In genomic region chr1:12158362-12159092, GRCh38 we compare ENCODE assay signal across 14 cellular contexts. TPM values are rescaled to one million over a fixed set of nuclear protein-coding genes. Genes with fewer than 3 reads are reported as not detected.
DNase-seq lines count a peak whose midpoint lies in the region; ATAC-seq, FAIRE-seq and TF ChIP-seq lines count a peak whose summit lies in the region.
"Had no signal": no experiment of that assay in that cellular context is flagged by ENCODE, and none has a peak within 500 bp of the region (broad histone marks: within the 10 kb centered on the region; RNA-seq: fewer than 3 reads in every experiment).

No MANE protein-coding gene starts in this region.

- H3K9ac ChIP-seq in GM12878 (ENCODE audit: control insufficient read depth, insufficient read depth, low read length) (peak overlapping the region; percentile 49), neuronal stem cell (ENCODE audit: low read depth, low read length, poor library complexity) (no peak overlapping the region)

- no peak for TF ChIP-seq EP300 in GM12878 (IDR thresholded peaks at IDR 0.05; ENCODE audit: borderline replicate concordance in 1 of 2, control insufficient read depth in 1 of 2, low read depth in 2 of 2, low read length in 2 of 2)

- intact Hi-C loops in activated CD4-positive, alpha-beta T cell treated with anti-CD3 and anti-CD28 coated beads for 36 hours (cut with DNase I, micrococcal nuclease), result loop anchor here in 1 of 2 experiments (2.0 to 5.0 kb wide), 2 partner anchors 90 to 111 kb away; no protein-coding TSS in a partner anchor
- intact Hi-C loops in GM12878 (cut with micrococcal nuclease; ENCODE audit: unreplicated experiment), result no loop called here

- in situ Hi-C loops in GM12878 (cut with MboI), result loop anchor here (25.0 kb wide), 1 partner anchor 1579 kb away; no protein-coding TSS in a partner anchor

- FAIRE-seq in GM12878 (lab: Jason Lieb, UNC), result no peak
- FAIRE-seq: A549 had no signal

- H3K4ac ChIP-seq in neuronal stem cell (ENCODE audit: low read length), result no peak overlapping the region

- H3K9me3 Mint-ChIP-seq in activated CD4-positive, alpha-beta T cell treated with anti-CD3 and anti-CD28 coated beads for 36 hours (ENCODE audit: low read depth), result peaks cover 2% of the 10 kb centered on the region

- no peak for TF ChIP-seq RAD21 in GM12878 (IDR thresholded peaks at IDR 0.05; ENCODE audit: insufficient read depth, low read depth, low read length)

- no peaks in the 10 kb centered on the region for H3K27me3 Mint-ChIP-seq in activated CD4-positive, alpha-beta T cell treated with anti-CD3 and anti-CD28 coated beads for 36 hours

- DNase-seq in activated CD4-positive, alpha-beta T cell treated with anti-CD3 and anti-CD28 coated beads for 36 hours, result peak; percentile 47
- no peak for DNase-seq in activated CD4-positive, alpha-beta T cell treated with anti-CD3 and anti-CD28 coated beads, Interleukin-2, amount 50 U/mL, for 1 hour
- DNase-seq in GM12878 (ENCODE audit: low read depth, low spot score) (no peak), neuronal stem cell (ENCODE audit: low spot score) (peak; percentile 41), kidney glomerular epithelial cell (lab: John Stamatoyannopoulos, UW) (no peak)
- no peak for DNase-seq in stimulated activated CD4-positive, alpha-beta T cell treated with anti-CD3 and anti-CD28 coated beads, Interleukin-2, amount 100 ng/mL, for 24 hours
- DNase-seq: anterior cingulate cortex; effector CD8-positive, alpha-beta T cell; left colon; NCI-H524; SIG-M5 had no signal

- CTCF ChIA-PET in activated CD4-positive, alpha-beta T cell treated with anti-CD3 and anti-CD28 coated beads for 36 hours (lab: Charles Lee), result interaction anchor here (0.7 to 0.8 kb wide), 2 partner anchors 10 to 70 kb away, joined by 3 read pairs; no protein-coding TSS in a partner anchor
- CTCF ChIA-PET in GM12878 (lab: Yijun Ruan, JAX), result no interaction called here

- POLR2A ChIA-PET in activated CD4-positive, alpha-beta T cell treated with anti-CD3 and anti-CD28 coated beads for 36 hours (lab: Charles Lee), result no interaction called here
- POLR2A ChIA-PET in GM12878 (lab: Charles Lee), result interaction anchor here (2.0 to 5.2 kb wide), 3 partner anchors 9 to 11 kb away, joined by 13 to 166 read pairs (median 20); no protein-coding TSS in a partner anchor

- peak overlapping the region; percentile 23 for H2BK15ac ChIP-seq in neuronal stem cell (ENCODE audit: low read length)

- peak overlapping the region; percentile 98 for H3K27ac Mint-ChIP-seq in activated CD4-positive, alpha-beta T cell treated with anti-CD3 and anti-CD28 coated beads for 36 hours

- H3K27me3 ChIP-seq in GM12878 (replicated peaks in 1 of 2; ENCODE audit: control insufficient read depth in 2 of 2, insufficient read depth in 2 of 2, low read length in 1 of 2) (no peaks in the 10 kb centered on the region), neuronal stem cell (ENCODE audit: control insufficient read depth in 3 of 3, insufficient read depth in 3 of 3, low read depth in 1 of 3, low read length in 3 of 3) (peaks cover 0 to 5% (median 0%) of the 10 kb centered on the region in 3 experiments)

- H2AK5ac ChIP-seq in neuronal stem cell (ENCODE audit: low read depth, low read length), result no peak overlapping the region

- H3K23ac ChIP-seq in neuronal stem cell (ENCODE audit: low read depth, low read length, poor library complexity), result no peak overlapping the region

- H4K91ac ChIP-seq in neuronal stem cell (ENCODE audit: low read depth, low read length, poor library complexity), result no peak overlapping the region

- no peak for ATAC-seq in activated CD4-positive, alpha-beta T cell treated with anti-CD3 and anti-CD28 coated beads for 36 hours
- ATAC-seq in GM12878, result no peak
- ATAC-seq in HG02678 (IDR thresholded peaks at IDR 0.05; ENCODE audit: unreplicated experiment), result no peak
- ATAC-seq: A549, left colon had no signal

- 63% methylated on average over 22 of the region's 22 CpGs for WGBS in GM12878 (ENCODE audit: insufficient coverage, insufficient replicate concordance, low lambda C conversion rate, missing lambda C conversion rate)
- no CpG with 5 or more reads among the region's 22 CpGs for WGBS in neuronal stem cell (ENCODE audit: extremely low coverage in 2 of 2, insufficient read length in 2 of 2, insufficient replicate concordance in 1 of 2), 2 donors

- peak overlapping the region; percentile 8 for H2BK12ac ChIP-seq in neuronal stem cell (ENCODE audit: low read length)

- peak overlapping the region; percentile 25 for H3K27ac ChIP-seq in KOPT-K1 (ENCODE audit: low read depth, low read length, poor library complexity, severe bottlenecking)
- peak overlapping the region; percentile 65 for H3K27ac ChIP-seq in GM12878 (ENCODE audit: control insufficient read depth, insufficient read depth)
- no peak overlapping the region for H3K27ac ChIP-seq in neuronal stem cell (replicated peaks; ENCODE audit: low read length)
- H3K27ac ChIP-seq: A549 had no signal

- H3K4me3 ChIP-seq in GM12878 (no peak overlapping the region), neuronal stem cell (ENCODE audit: low read length in 2 of 2) (peak overlapping the region in 1 of 2 donors; percentile 71)
- H3K4me3 ChIP-seq: A549 had no signal

- no peaks in the 10 kb centered on the region for H4K20me1 ChIP-seq in GM12878 (ENCODE audit: control insufficient read depth, insufficient read depth)

- no peak for TF ChIP-seq POLR2A in GM12878 (IDR thresholded peaks at IDR 0.05; ENCODE audit: low read depth, low read length)

- H2BK120ac ChIP-seq in neuronal stem cell (ENCODE audit: low read depth, low read length), result no peak overlapping the region

- H3K9me3 ChIP-seq in KOPT-K1 (ENCODE audit: insufficient read depth, low read length, poor library complexity, severe bottlenecking), result no peaks in the 10 kb centered on the region
- no peaks in the 10 kb centered on the region for H3K9me3 ChIP-seq in GM12878 (replicated peaks; ENCODE audit: control insufficient read depth, insufficient read depth, low read length)
- H3K9me3 ChIP-seq in neuronal stem cell (replicated peaks in 1 of 2; ENCODE audit: control insufficient read depth in 2 of 2, insufficient read depth in 1 of 2, low read depth in 1 of 2, low read length in 2 of 2), result no peaks in the 10 kb centered on the region
- H3K9me3 ChIP-seq: A549 had no signal

- no peak for TF ChIP-seq CTCF in GM12878 (IDR thresholded peaks at IDR 0.05 in 2 of 3, conservative IDR thresholded peaks at IDR 0.05 in 1 of 3; ENCODE audit: control insufficient read depth in 2 of 3, extremely low read depth in 1 of 3, insufficient read depth in 1 of 3, low read depth in 3 of 3, low read length in 3 of 3)

- peaks cover 66% of the 10 kb centered on the region for H3K4me1 ChIP-seq in GM12878 (ENCODE audit: control insufficient read depth, insufficient read depth, low read length)
- peaks cover 10 to 16% of the 10 kb centered on the region in 2 donors for H3K4me1 ChIP-seq in neuronal stem cell (ENCODE audit: control insufficient read depth in 2 of 2, insufficient read depth in 1 of 2, low read depth in 1 of 2, low read length in 2 of 2)

- H3K79me1 ChIP-seq in neuronal stem cell (ENCODE audit: low read depth, low read length), result no peaks in the 10 kb centered on the region

- RAD21 ChIA-PET in GM12878 (lab: Charles Lee; ENCODE audit: unreplicated experiment), result interaction anchor here (0.6 to 2.3 kb wide), 7 partner anchors 10 to 138 kb away, joined by 3 to 24 read pairs (median 4); no protein-coding TSS in a partner anchor

- no peaks in the 10 kb centered on the region for H3K79me2 ChIP-seq in GM12878 (ENCODE audit: control insufficient read depth, insufficient read depth, low read length)

- H3K4me1 Mint-ChIP-seq in activated CD4-positive, alpha-beta T cell treated with anti-CD3 and anti-CD28 coated beads for 36 hours, result peaks cover 79% of the 10 kb centered on the region

- H2BK5ac ChIP-seq in neuronal stem cell (ENCODE audit: low read length), result no peak overlapping the region

- SMC1A ChIA-PET in GM12878 (lab: Charles Lee; ENCODE audit: uncharacterized antibody, unreplicated experiment), result interaction anchor here (1.8 to 20.8 kb wide), 3 partner anchors 9 to 12 kb away, joined by 10 to 347 read pairs (median 21); no protein-coding TSS in a partner anchor

- H2AFZ ChIP-seq in GM12878 (ENCODE audit: control insufficient read depth, low read depth, low read length) (no peak overlapping the region), neuronal stem cell (ENCODE audit: low read length) (peak overlapping the region; percentile 46)

- H3K18ac ChIP-seq in neuronal stem cell (ENCODE audit: low read length), result peak overlapping the region; percentile 31

- H3K36me3 Mint-ChIP-seq in activated CD4-positive, alpha-beta T cell treated with anti-CD3 and anti-CD28 coated beads for 36 hours (ENCODE audit: low read depth), result peaks cover 2% of the 10 kb centered on the region

- H3K14ac ChIP-seq in neuronal stem cell (ENCODE audit: low read length), result peak overlapping the region; percentile 11

- H3K4me3 Mint-ChIP-seq in activated CD4-positive, alpha-beta T cell treated with anti-CD3 and anti-CD28 coated beads for 36 hours, result peak overlapping the region; percentile 58

- H3K4me2 ChIP-seq in GM12878 (ENCODE audit: control insufficient read depth, insufficient read depth) (peak overlapping the region; percentile 56), neuronal stem cell (ENCODE audit: insufficient read depth, low read length, poor library complexity, severe bottlenecking) (peak overlapping the region; percentile 21)
- H3K4me2 ChIP-seq: A549 had no signal

- no TSS peak for BruUV-seq in GM12878 (replicated peaks; lab: Mats Ljungman, UMichigan)

- H3K36me3 ChIP-seq in KOPT-K1 (ENCODE audit: insufficient read depth, low read length) (no peaks in the 10 kb centered on the region), GM12878 (ENCODE audit: control insufficient read depth in 2 of 2, insufficient read depth in 2 of 2, low read length in 1 of 2) (no peaks in the 10 kb centered on the region), neuronal stem cell (replicated peaks in 1 of 2; ENCODE audit: control insufficient read depth in 2 of 2, insufficient read depth in 2 of 2, low read length in 2 of 2) (no peaks in the 10 kb centered on the region)

- no peak overlapping the region for H4K8ac ChIP-seq in neuronal stem cell (ENCODE audit: low read depth, low read length)

RNA-seq across cellular contexts. Expression of gene TNFRSF1B, which starts 8.3 kb away (rescaled TPM):
- total RNA-seq in activated CD4-positive, alpha-beta T cell treated with anti-CD3 and anti-CD28 coated beads for 36 hours, result 100 to 1,000 TPM; 107 to 116 TPM
- 88.1 and 95.5 TPM in 2 replicates for total RNA-seq in GM12878 (2013; cell fraction: nucleolus; rRNA removed)
- total RNA-seq in GM12878 (2014; rRNA removed) (33.0 and 39.9 TPM in 2 replicates), GM12878 (2014; rRNA removed; fragmentation: Illumina TruSeq; extraction: Trizol) (22.4 and 24.4 TPM in 2 replicates), GM12878 (2021) (78.8 and 87.2 TPM in 2 replicates)
- 22.2 TPM for polyA plus RNA-seq in GM12878 (2011; ENCODE audit: low read depth)
- polyA plus RNA-seq in GM12878 (2011; rRNA removed) (35.0 and 66.4 TPM in 2 replicates), GM12878 (2014; fragmentation: Illumina TruSeq; extraction: Trizol) (15.0 and 32.4 TPM in 2 replicates), GM12878 (2014; fragmentation: Nextera tagmentation; extraction: Ambion mirVana) (10 to 100 TPM; 10.1 to 11.6 TPM), GM12878 (2014; rRNA removed) (47.3 and 53.1 TPM in 2 replicates), GM12878 (2016; fragmentation: Nextera tagmentation; extraction: Ambion mirVana) (10 to 100 TPM; 34.8 to 47.5 TPM)
- 84.0 and 115 TPM in 2 replicates for polyA plus RNA-seq in GM12878 (2011; cell fraction: cytosol; rRNA removed)
- 23.9 and 33.3 TPM in 2 replicates for polyA plus RNA-seq in GM12878 (2011; cell fraction: nucleus; rRNA removed)
- 50.4 and 50.7 TPM in 2 replicates for polyA plus RNA-seq in GM12878 (2012)
- polyA minus RNA-seq in GM12878 (2011; rRNA and poly(A)+ RNA removed), result 44.6 and 88.0 TPM in 2 replicates
- 32.2 and 47.0 TPM in 2 replicates for polyA minus RNA-seq in GM12878 (2011; cell fraction: cytosol; rRNA and poly(A)+ RNA removed)
- polyA minus RNA-seq in GM12878 (2011; cell fraction: nucleus; rRNA and poly(A)+ RNA removed), result 11.2 and 26.9 TPM in 2 replicates
- 0.73 TPM for polyA plus RNA-seq in neuronal stem cell (2013, experiment 1 of 2)
- 0.68 TPM for polyA plus RNA-seq in neuronal stem cell (2013, experiment 2 of 2)

Comparison
In these comparisons a context has a peak if more than half of its experiments do, and no peak if none do; other contexts are left out.
1. DNase-seq: peak in activated CD4-positive, alpha-beta T cell treated with anti-CD3 and anti-CD28 coated beads for 36 hours (single experiment) and neuronal stem cell (single experiment); none in activated CD4-positive, alpha-beta T cell treated with anti-CD3 and anti-CD28 coated beads, Interleukin-2, amount 50 U/mL, for 1 hour (single experiment), GM12878 (single experiment), stimulated activated CD4-positive, alpha-beta T cell treated with anti-CD3 and anti-CD28 coated beads, Interleukin-2, amount 100 ng/mL, for 24 hours (0 of 2) and kidney glomerular epithelial cell (single experiment).